In the genomic region with DNA sequence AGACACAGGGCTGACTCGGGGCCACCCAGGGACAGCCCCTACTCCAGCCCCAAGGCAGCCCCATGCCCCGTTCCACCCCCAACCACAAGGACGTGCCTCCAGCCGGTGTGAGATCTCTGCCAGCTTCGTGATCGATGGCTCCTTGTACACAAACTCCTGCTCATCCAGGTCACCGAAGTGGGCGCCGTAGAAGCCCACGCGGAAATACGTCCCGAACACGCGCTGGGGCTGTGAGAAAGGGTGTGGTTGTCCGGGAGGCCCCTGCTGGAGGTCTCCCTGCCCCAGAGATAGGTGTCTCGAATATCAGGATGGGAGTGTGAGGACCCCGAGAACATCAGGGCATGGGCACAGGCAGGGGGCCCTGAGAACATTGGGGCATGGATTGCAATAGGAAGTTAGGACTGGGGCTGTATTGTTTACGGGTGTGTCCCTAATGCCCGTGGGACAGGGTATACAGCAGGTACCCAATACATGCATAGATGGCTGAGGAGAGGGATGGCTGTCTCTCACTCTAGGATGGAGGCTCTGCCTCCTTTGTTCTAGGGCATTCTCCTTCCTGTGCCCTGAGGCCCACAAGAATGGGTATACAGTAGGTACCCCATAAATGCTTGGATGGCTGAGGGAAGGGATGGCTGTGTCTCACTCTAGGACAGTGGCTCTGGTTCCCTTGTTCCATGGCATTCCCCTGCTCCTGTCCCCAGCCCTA, we compare ENCODE assay signal across 14 cellular contexts. TPM values are rescaled to one million over a fixed set of nuclear protein-coding genes. Genes with fewer than 3 reads are reported as not detected.
A peak's percentile ranks its signal among the peaks of the same experiment; 100 is the strongest.
DNase-seq lines count a peak whose midpoint lies in the region; ATAC-seq and TF ChIP-seq lines count a peak whose summit lies in the region.
"Had no signal": no experiment of that assay in that cellular context is flagged by ENCODE, and none has a peak within 500 bp of the region (broad histone marks: within the 10 kb centered on the region; RNA-seq: fewer than 3 reads in every experiment).

No MANE protein-coding gene starts in this region.

- H3K9me2 ChIP-seq in SK-N-SH, result no peaks in the 10 kb centered on the region

- H3K4me3 Mint-ChIP-seq in activated CD4-positive, alpha-beta memory T cell treated with anti-CD3 and anti-CD28 coated beads for 36 hours, result no peak overlapping the region
- H3K4me3 Mint-ChIP-seq: naive thymus-derived CD8-positive, alpha-beta T cell had no signal

- intact Hi-C loops in heart right ventricle (cut with DNase I), result loop anchor here in 8 of 10 donors (1.0 to 10.0 kb wide), 6 partner anchors 60 to 168 kb away; no protein-coding TSS in a partner anchor
- intact Hi-C loops in vagina (cut with DNase I), result loop anchor here (2.0 to 10.0 kb wide), 2 partner anchors 60 to 168 kb away; no protein-coding TSS in a partner anchor
- intact Hi-C loops in activated CD4-positive, alpha-beta memory T cell treated with anti-CD3 and anti-CD28 coated beads for 36 hours (cut with micrococcal nuclease), result loop anchor here (1.0 to 5.0 kb wide), 2 partner anchors 65 to 165 kb away; no protein-coding TSS in a partner anchor

- no peak overlapping the region for H2AFZ ChIP-seq in SK-N-SH (ENCODE audit: low read depth)
- H2AFZ ChIP-seq in parathyroid adenoma, result no peak overlapping the region

- ATAC-seq in SK-N-SH treated with all-trans-retinoic acid at 6 μM for 48 hours (no peak), heart right ventricle (peak in 5 of 8 donors; percentile 0 to 2 (median 0))
- ATAC-seq: naive thymus-derived CD8-positive, alpha-beta T cell had no signal

- H3K4me3 ChIP-seq in SK-N-SH (ENCODE audit: low read depth in 2 of 2, low read length in 1 of 2), result no peak overlapping the region
- H3K4me3 ChIP-seq in heart right ventricle, result no peak overlapping the region
- no peak overlapping the region for H3K4me3 ChIP-seq in parathyroid adenoma (ENCODE audit: low read depth, low read length)
- no peak overlapping the region for H3K4me3 ChIP-seq in vagina

- peaks cover 21% of the 10 kb centered on the region for H3F3A ChIP-seq in SK-N-SH (replicated peaks; ENCODE audit: insufficient read depth)

- CTCF ChIA-PET in SK-N-SH (lab: Yijun Ruan, JAX), result interaction anchor here (1.0 to 6.6 kb wide), 9 partner anchors 31 to 109 kb away, joined by 4 to 64 read pairs (median 4); no protein-coding TSS in a partner anchor
- CTCF ChIA-PET in activated CD4-positive, alpha-beta memory T cell treated with anti-CD3 and anti-CD28 coated beads for 36 hours (lab: Charles Lee), result interaction anchor here (1.4 to 1.5 kb wide), 2 partner anchors 64 to 66 kb away, joined by 4 to 10 read pairs; no protein-coding TSS in a partner anchor

- TF ChIP-seq POLR2A in vagina (IDR thresholded peaks at IDR 0.05), result no peak

- no peaks in the 10 kb centered on the region for H4K20me1 ChIP-seq in SK-N-SH (ENCODE audit: insufficient read depth)

- H3K27me3 ChIP-seq in SK-N-SH (ENCODE audit: insufficient read depth) (no peaks in the 10 kb centered on the region), heart right ventricle (no peaks in the 10 kb centered on the region), parathyroid adenoma (ENCODE audit: control insufficient read depth, insufficient read depth, low read length) (no peaks in the 10 kb centered on the region), vagina (no peaks in the 10 kb centered on the region)

- DNase-seq in SK-N-SH (no peak), heart right ventricle (no peak), vagina (ENCODE audit: extremely low spot score in 2 of 2) (no peak), middle frontal gyrus (ENCODE audit: extremely low spot score, low spot score) (no peak), SW 1271 (lab: John Stamatoyannopoulos, UW) (no peak)
- DNase-seq in activated CD4-positive, alpha-beta memory T cell treated with anti-CD3 and anti-CD28 coated beads for 36 hours, result no peak
- DNase-seq: activated CD4-positive, alpha-beta T cell treated with anti-CD3 and anti-CD28 coated beads for 1 hour; naive thymus-derived CD8-positive, alpha-beta T cell; NCI-H524 treated with DMSO at 0.1 percent for 48 hours; stimulated activated CD4-positive, alpha-beta T cell treated with anti-CD3 and anti-CD28 coated beads, Interleukin-15, amount 100 ng/mL, for 24 hours had no signal

- no peaks in the 10 kb centered on the region for H3K36me3 ChIP-seq in SK-N-SH (replicated peaks in 1 of 2; ENCODE audit: control insufficient read depth in 1 of 2, insufficient read depth in 2 of 2, low read length in 1 of 2)
- peaks cover 0 to 95% (median 23%) of the 10 kb centered on the region in 9 donors for H3K36me3 ChIP-seq in heart right ventricle
- no peaks in the 10 kb centered on the region for H3K36me3 ChIP-seq in parathyroid adenoma (ENCODE audit: control insufficient read depth, insufficient read depth, low read length)
- H3K36me3 ChIP-seq in vagina, result peaks cover 0 to 8% of the 10 kb centered on the region in 2 donors

- peaks cover 4 to 12% of the 10 kb centered on the region in 2 experiments; a peak in 3 of 4 replicates for H3K4me1 ChIP-seq in SK-N-SH (ENCODE audit: control insufficient read depth in 1 of 2, insufficient read depth in 2 of 2, low read depth in 1 of 2, low read length in 1 of 2)
- H3K4me1 ChIP-seq in heart right ventricle, result peaks cover 13 to 50% (median 35%) of the 10 kb centered on the region in 9 donors
- H3K4me1 ChIP-seq in parathyroid adenoma, result peaks cover 3% of the 10 kb centered on the region
- peaks cover 49% of the 10 kb centered on the region for H3K4me1 ChIP-seq in vagina

- H3K9me3 Mint-ChIP-seq in activated CD4-positive, alpha-beta memory T cell treated with anti-CD3 and anti-CD28 coated beads for 36 hours, result no peaks in the 10 kb centered on the region
- H3K9me3 Mint-ChIP-seq: naive thymus-derived CD8-positive, alpha-beta T cell had no signal

- H3K27me3 Mint-ChIP-seq in activated CD4-positive, alpha-beta memory T cell treated with anti-CD3 and anti-CD28 coated beads for 36 hours, result peaks cover 3% of the 10 kb centered on the region
- H3K27me3 Mint-ChIP-seq: brain had no signal

- TF ChIP-seq CTCF in SK-N-SH (IDR thresholded peaks at IDR 0.05) (no peak), heart right ventricle (IDR thresholded peaks at IDR 0.05) (no peak), parathyroid adenoma (IDR thresholded peaks at IDR 0.05) (no peak), vagina (IDR thresholded peaks at IDR 0.05) (no peak)

- H3K27ac Mint-ChIP-seq in activated CD4-positive, alpha-beta memory T cell treated with anti-CD3 and anti-CD28 coated beads for 36 hours, result no peak overlapping the region

- no peak for TF ChIP-seq EP300 in SK-N-SH (IDR thresholded peaks at IDR 0.05; ENCODE audit: borderline replicate concordance in 1 of 2, low read depth in 1 of 2, low read length in 1 of 2)

- H3K79me2 ChIP-seq in SK-N-SH (ENCODE audit: insufficient read depth) (no peaks in the 10 kb centered on the region), parathyroid adenoma (no peaks in the 10 kb centered on the region)

- H3K9me3 ChIP-seq in SK-N-SH (no peaks in the 10 kb centered on the region), heart right ventricle (no peaks in the 10 kb centered on the region), parathyroid adenoma (ENCODE audit: control insufficient read depth, low read length) (no peaks in the 10 kb centered on the region), vagina (no peaks in the 10 kb centered on the region)

- TF ChIP-seq RAD21 in SK-N-SH (IDR thresholded peaks at IDR 0.05; ENCODE audit: low read length), result no peak

- H3K4me1 Mint-ChIP-seq in activated CD4-positive, alpha-beta memory T cell treated with anti-CD3 and anti-CD28 coated beads for 36 hours (ENCODE audit: low read depth), result peaks cover 2% of the 10 kb centered on the region

- POLR2A ChIA-PET in SK-N-SH (lab: Yijun Ruan, JAX), result no interaction called here
- POLR2A ChIA-PET in activated CD4-positive, alpha-beta memory T cell treated with anti-CD3 and anti-CD28 coated beads for 36 hours (lab: Charles Lee), result no interaction called here

- 90% methylated on average over 19 of the region's 20 CpGs for WGBS in SK-N-SH (ENCODE audit: low lambda C conversion rate)
- 80 to 88% methylated on average over 20 of the region's 20 CpGs for WGBS in heart right ventricle, 2 donors

- H3K36me3 Mint-ChIP-seq in activated CD4-positive, alpha-beta memory T cell treated with anti-CD3 and anti-CD28 coated beads for 36 hours, result no peaks in the 10 kb centered on the region
- H3K36me3 Mint-ChIP-seq: naive thymus-derived CD8-positive, alpha-beta T cell had no signal

- peak overlapping the region; percentile 45; the same call in 1 of the 2 replicates for H3K4me2 ChIP-seq in SK-N-SH
- no peak overlapping the region for H3K4me2 ChIP-seq in parathyroid adenoma (ENCODE audit: low read length)

- H3K27ac ChIP-seq in SK-N-SH (ENCODE audit: low read depth in 2 of 2, low read length in 1 of 2) (peak overlapping the region; percentile 56 to 79; a peak in 3 of 4 replicates), heart right ventricle (peak overlapping the region; percentile 81 to 94 (median 85)), parathyroid adenoma (peak overlapping the region; percentile 39), vagina (peak overlapping the region; percentile 95)
- H3K27ac ChIP-seq: 22Rv1 had no signal

- H3K9ac ChIP-seq in SK-N-SH (no peak overlapping the region), parathyroid adenoma (no peak overlapping the region)

RNA-seq across cellular contexts. Expression of gene KANK2, which starts 5.3 kb away (rescaled TPM):
- polyA plus RNA-seq in SK-N-SH (2012; rRNA removed) (63.9 and 92.4 TPM in 2 replicates), heart right ventricle (100 to 1,000 TPM; 165 to 226 TPM)
- 53.5 and 70.6 TPM in 2 replicates for polyA plus RNA-seq in SK-N-SH (2012; cell fraction: cytosol; rRNA removed)
- polyA plus RNA-seq in SK-N-SH (2012; cell fraction: nucleus; rRNA removed), result 95.9 and 113 TPM in 2 replicates
- total RNA-seq in heart right ventricle (100 to 1,000 TPM; 243 to 355 (median 307) TPM), vagina (486 TPM)
- total RNA-seq in activated CD4-positive, alpha-beta memory T cell treated with anti-CD3 and anti-CD28 coated beads for 36 hours, result 1 to 10 TPM; 2.0 to 2.5 TPM
- polyA plus RNA-seq: naive thymus-derived CD8-positive, alpha-beta T cell had no signal

RNA-seq across cellular contexts. Expression of gene ANGPTL8, which starts 36.8 kb away (rescaled TPM):
- polyA plus RNA-seq in SK-N-SH (2012; rRNA removed) (0.21 TPM in 1 of 2 replicates, not detected in the other), heart right ventricle (10 to 100 TPM in 1 of 2 donors, 1 to 10 TPM in 1; 3.9 to 13.0 TPM)
- polyA plus RNA-seq in SK-N-SH (2012; cell fraction: cytosol; rRNA removed), result 0.08 and 0.25 TPM in 2 replicates
- 0.41 and 0.66 TPM in 2 replicates for polyA plus RNA-seq in SK-N-SH (2012; cell fraction: nucleus; rRNA removed)
- total RNA-seq in heart right ventricle (1 to 10 TPM in 2 of 10 donors, under 1 TPM in 2, not detected in 6; 0.34 to 1.8 (median 0.99) TPM), vagina (not detected)
- not detected for total RNA-seq in activated CD4-positive, alpha-beta memory T cell treated with anti-CD3 and anti-CD28 coated beads for 36 hours
- total RNA-seq: naive thymus-derived CD8-positive, alpha-beta T cell had no signal
- polyA plus RNA-seq: naive thymus-derived CD8-positive, alpha-beta T cell had no signal

RNA-seq across cellular contexts. Expression of gene SPC24, which starts 47.1 kb away (rescaled TPM):
- 12.7 and 18.9 TPM in 2 replicates for polyA plus RNA-seq in SK-N-SH (2012; rRNA removed)
- polyA plus RNA-seq in SK-N-SH (2012; cell fraction: cytosol; rRNA removed), result 8.5 and 13.1 TPM in 2 replicates
- 25.0 and 27.1 TPM in 2 replicates for polyA plus RNA-seq in SK-N-SH (2012; cell fraction: nucleus; rRNA removed)
- 1 to 10 TPM; 1.6 to 8.5 (median 3.2) TPM for total RNA-seq in heart right ventricle
- 1 to 10 TPM in 1 of 2 donors, under 1 TPM in 1; 0.93 to 5.9 TPM for polyA plus RNA-seq in heart right ventricle
- total RNA-seq in vagina, result 2.7 TPM
- total RNA-seq in activated CD4-positive, alpha-beta memory T cell treated with anti-CD3 and anti-CD28 coated beads for 36 hours, result 10 to 100 TPM; 64.1 to 70.3 TPM

RNA-seq across cellular contexts. Expression of gene DOCK6, which starts 59.7 kb away (rescaled TPM):
- 14.0 and 18.3 TPM in 2 replicates for polyA plus RNA-seq in SK-N-SH (2012; rRNA removed)
- 5.5 and 9.7 TPM in 2 replicates for polyA plus RNA-seq in SK-N-SH (2012; cell fraction: cytosol; rRNA removed)
- 68.6 and 74.5 TPM in 2 replicates for polyA plus RNA-seq in SK-N-SH (2012; cell fraction: nucleus; rRNA removed)
- total RNA-seq in heart right ventricle, result 10 to 100 TPM; 27.6 to 57.2 (median 40.2) TPM
- polyA plus RNA-seq in heart right ventricle, result 10 to 100 TPM; 29.0 to 73.3 TPM
- 65.8 TPM for total RNA-seq in vagina
- 1 to 10 TPM; 5.8 to 5.9 TPM for total RNA-seq in activated CD4-positive, alpha-beta memory T cell treated with anti-CD3 and anti-CD28 coated beads for 36 hours
- polyA plus RNA-seq: naive thymus-derived CD8-positive, alpha-beta T cell had no signal

Comparison
In these comparisons a context has a peak if more than half of its experiments do, and no peak if none do; other contexts are left out.
1. H3K27ac ChIP-seq: peak in every context shown above with its lines; median percentile 95 in vagina; 85 in heart right ventricle; 68 in SK-N-SH; 39 in parathyroid adenoma.
2. RNA of gene KANK2, which starts 5.3 kb away (total RNA-seq): 486 TPM in vagina (single experiment) and 243 to 355 TPM in heart right ventricle; 2.0 to 2.5 TPM in activated CD4-positive, alpha-beta memory T cell treated with anti-CD3 and anti-CD28 coated beads for 36 hours; every median in the first group is over 10 times any median in the second.
3. RNA of gene SPC24, which starts 47.1 kb away (total RNA-seq): 64.1 to 70.3 TPM in activated CD4-positive, alpha-beta memory T cell treated with anti-CD3 and anti-CD28 coated beads for 36 hours; 1.6 to 8.5 TPM in heart right ventricle and 2.7 TPM in vagina (single experiment); every median in the first group is over 4 times any median in the second.